18 cellular contexts compared by ENCODE assay signal in the genomic region with DNA sequence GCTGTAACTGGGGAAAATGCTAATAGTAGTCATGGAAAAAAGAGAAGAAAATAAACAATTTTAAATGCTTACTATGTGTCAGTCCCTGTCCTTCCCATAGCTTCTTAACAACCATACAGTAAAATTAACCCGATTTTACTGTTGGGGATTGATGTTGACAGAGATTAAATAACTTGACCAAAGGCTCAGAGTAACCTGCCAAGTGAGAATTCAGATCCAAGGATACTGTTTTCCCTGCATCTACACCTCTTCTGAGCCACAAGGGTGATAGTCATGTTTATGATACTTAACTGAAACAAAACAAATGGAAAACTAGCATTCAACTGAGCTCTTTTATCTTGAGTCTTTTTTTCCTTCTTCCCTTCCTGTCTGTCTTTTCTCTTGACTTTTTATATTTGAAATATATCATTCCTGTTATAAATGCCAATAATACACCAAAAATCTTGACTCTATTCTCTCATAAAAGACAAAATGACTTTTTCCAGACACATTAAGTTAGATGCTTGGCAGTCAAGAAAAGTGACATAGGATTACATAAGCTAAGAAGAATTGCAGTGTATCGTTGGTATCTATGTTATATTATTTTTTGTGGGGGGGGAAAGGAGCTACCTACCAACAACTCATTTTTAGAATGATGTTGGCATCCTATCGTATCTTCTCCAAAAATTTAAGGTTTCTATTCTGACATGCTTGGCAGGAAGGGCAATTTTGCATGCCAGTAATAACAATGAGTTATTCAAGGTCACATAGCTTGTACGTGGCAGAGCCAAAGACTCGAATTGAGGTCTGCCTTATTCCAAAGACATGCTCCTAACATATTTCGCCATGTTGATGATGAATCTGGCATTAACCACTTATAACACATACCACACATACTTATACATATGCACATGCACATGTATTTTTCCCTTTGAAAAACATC.
"Had no signal": no experiment of that assay in that cellular context is flagged by ENCODE, and none has a peak within 500 bp of the region (broad histone marks: within the 10 kb centered on the region; RNA-seq: fewer than 3 reads in every experiment).

No MANE protein-coding gene starts in this region.

- H3K27ac ChIP-seq: epithelial cell of prostate, esophagus muscularis mucosa, gastrocnemius medialis, heart right ventricle, neutrophil, psoas muscle, right lobe of liver, skin epidermis, thyroid gland, upper lobe of right lung had no signal

- H3K27me3 Mint-ChIP-seq: naive thymus-derived CD8-positive, alpha-beta T cell had no signal

- H3K9me3 ChIP-seq: esophagus muscularis mucosa, gastrocnemius medialis, heart right ventricle, mucosa of descending colon, neutrophil, psoas muscle, right lobe of liver, thyroid gland, upper lobe of right lung had no signal

- H3K4me3 ChIP-seq: esophagus muscularis mucosa, gastrocnemius medialis, heart right ventricle, mucosa of descending colon, psoas muscle, right lobe of liver, skin epidermis, thyroid gland, upper lobe of right lung had no signal

- H3K36me3 ChIP-seq: esophagus muscularis mucosa, gastrocnemius medialis, heart right ventricle, neutrophil, right lobe of liver, thyroid gland, upper lobe of right lung had no signal

- H3K4me3 Mint-ChIP-seq: naive thymus-derived CD8-positive, alpha-beta T cell had no signal

- DNase-seq: effector memory CD4-positive, alpha-beta T cell; gastrocnemius medialis; heart right ventricle; hypothalamus; mucosa of descending colon; naive thymus-derived CD8-positive, alpha-beta T cell; psoas muscle; retina; right lobe of liver; stimulated activated CD4-positive, alpha-beta T cell treated with anti-CD3 and anti-CD28 coated beads, Interleukin-12 subunit alpha, Interleukin-12 subunit beta, amount 100 ng/mL, for 4 hours; stimulated activated naive CD4-positive, alpha-beta T cell treated with Interleukin-2 at 50 U/mL for 16 hours; thyroid gland; upper lobe of right lung had no signal

- H3K27ac Mint-ChIP-seq: naive thymus-derived CD8-positive, alpha-beta T cell had no signal

- H3K27me3 ChIP-seq: esophagus muscularis mucosa, gastrocnemius medialis, heart right ventricle, neutrophil, right lobe of liver, thyroid gland, upper lobe of right lung had no signal

- ATAC-seq: gastrocnemius medialis; heart right ventricle; left lobe of liver; mucosa of descending colon; naive thymus-derived CD8-positive, alpha-beta T cell; psoas muscle; right lobe of liver; upper lobe of right lung had no signal

- H3K4me1 ChIP-seq: esophagus muscularis mucosa, gastrocnemius medialis, heart right ventricle, psoas muscle, right lobe of liver, thyroid gland, upper lobe of right lung had no signal

- H3K36me3 Mint-ChIP-seq: naive thymus-derived CD8-positive, alpha-beta T cell had no signal
